In genomic region chr10:70786799-70787415, GRCh38 we compare ENCODE assay signal across 16 cellular contexts. TPM values are rescaled to one million over a fixed set of nuclear protein-coding genes. Genes with fewer than 3 reads are reported as not detected.
DNase-seq lines count a peak whose midpoint lies in the region; ATAC-seq and TF ChIP-seq lines count a peak whose summit lies in the region.
"Had no signal": no experiment of that assay in that cellular context is flagged by ENCODE, and none has a peak within 500 bp of the region (broad histone marks: within the 10 kb centered on the region; RNA-seq: fewer than 3 reads in every experiment).

No MANE protein-coding gene starts in this region.

- H3K9me3 Mint-ChIP-seq in activated naive CD4-positive, alpha-beta T cell treated with anti-CD3 and anti-CD28 coated beads for 36 hours: no peaks in the 10 kb centered on the region
- no peaks in the 10 kb centered on the region for H3K9me3 Mint-ChIP-seq in endodermal cell
- H3K9me3 Mint-ChIP-seq: activated T-helper 2 cell treated with anti-CD3 and anti-CD28 coated beads, Interferon-gamma antibody, Interleukin-2, Interleukin-4, amounts not matched to agents 10 μg/mL and 5 μg/mL and 100 μg/mL, durations not matched to agents 14 hours and 24 hours and 36 hours; GM23338 had no signal

- no peak overlapping the region for H3K27ac Mint-ChIP-seq in activated naive CD4-positive, alpha-beta T cell treated with anti-CD3 and anti-CD28 coated beads for 36 hours
- H3K27ac Mint-ChIP-seq in endodermal cell: no peak overlapping the region
- H3K27ac Mint-ChIP-seq: activated T-helper 2 cell treated with anti-CD3 and anti-CD28 coated beads, Interferon-gamma antibody, Interleukin-2, Interleukin-4, amounts not matched to agents 10 μg/mL and 5 μg/mL and 100 μg/mL, durations not matched to agents 14 hours and 24 hours and 36 hours; GM23338 had no signal

- H3K27ac ChIP-seq in endodermal cell (ENCODE audit: low read depth, low read length) (no peak overlapping the region), smooth muscle cell (ENCODE audit: low read depth) (peak overlapping the region; percentile 41)
- H3K27ac ChIP-seq: PC-9, psoas muscle had no signal

- no peaks in the 10 kb centered on the region for H3K4me1 ChIP-seq in endodermal cell (ENCODE audit: control insufficient read depth, insufficient read depth, low read length)
- no peaks in the 10 kb centered on the region for H3K4me1 ChIP-seq in smooth muscle cell (ENCODE audit: low read depth)
- H3K4me1 ChIP-seq: psoas muscle had no signal

- no peak overlapping the region for H3K9ac ChIP-seq in endodermal cell (ENCODE audit: extremely low read depth, low read length, poor library complexity, severe bottlenecking)
- no peak overlapping the region for H3K9ac ChIP-seq in smooth muscle cell (ENCODE audit: low read depth)

- DNase-seq in activated naive CD4-positive, alpha-beta T cell treated with anti-CD3 and anti-CD28 coated beads for 36 hours: peak; percentile 25
- no peak for DNase-seq in activated naive CD4-positive, alpha-beta T cell treated with Interleukin-2 at 50 U/mL for 16 hours
- peak; percentile 60 for DNase-seq in RPMI7951 (ENCODE audit: low read depth)
- DNase-seq in endodermal cell: peak; percentile 31
- DNase-seq in smooth muscle cell (lab: John Stamatoyannopoulos, UW; ENCODE audit: unreplicated experiment): no peak
- DNase-seq in SHP77 (lab: John Stamatoyannopoulos, UW): no peak
- no peak for DNase-seq in NCI-H1694 (lab: John Stamatoyannopoulos, UW)
- DNase-seq: NCI-H2171 treated with DMSO at 0.1 percent for 48 hours; PC-9; psoas muscle; stimulated activated CD4-positive, alpha-beta T cell treated with anti-CD3 and anti-CD28 coated beads, Interleukin-2, amount 100 ng/mL, for 48 hours had no signal

- H2AFZ ChIP-seq in smooth muscle cell (ENCODE audit: low read depth): no peak overlapping the region
- H2AFZ ChIP-seq: GM23338, PC-9 had no signal

- peak overlapping the region; percentile 42 for H3K4me2 ChIP-seq in smooth muscle cell
- H3K4me2 ChIP-seq: GM23338, PC-9 had no signal

- TF ChIP-seq CTCF in endodermal cell (conservative IDR thresholded peaks at IDR 0.05): no peak
- TF ChIP-seq CTCF in smooth muscle cell (IDR thresholded peaks at IDR 0.05; ENCODE audit: borderline replicate concordance, insufficient read depth, poor library complexity, severe bottlenecking): no peak

- CTCF ChIA-PET in activated naive CD4-positive, alpha-beta T cell treated with anti-CD3 and anti-CD28 coated beads for 36 hours (lab: Charles Lee): no interaction called here

- intact Hi-C loops in activated naive CD4-positive, alpha-beta T cell treated with anti-CD3 and anti-CD28 coated beads for 36 hours (cut with micrococcal nuclease): no loop called here

- H3K4me1 Mint-ChIP-seq in activated naive CD4-positive, alpha-beta T cell treated with anti-CD3 and anti-CD28 coated beads for 36 hours (ENCODE audit: low read depth): peaks cover 9% of the 10 kb centered on the region
- no peaks in the 10 kb centered on the region for H3K4me1 Mint-ChIP-seq in endodermal cell
- H3K4me1 Mint-ChIP-seq: GM23338 had no signal

- TF ChIP-seq POLR2A in GM18505 (IDR thresholded peaks at IDR 0.05; ENCODE audit: borderline replicate concordance, extremely low read depth, insufficient read depth, insufficient read length): no peak

- H3F3A ChIP-seq in smooth muscle cell (ENCODE audit: low read depth): no peaks in the 10 kb centered on the region

- H3K36me3 Mint-ChIP-seq in activated naive CD4-positive, alpha-beta T cell treated with anti-CD3 and anti-CD28 coated beads for 36 hours (ENCODE audit: low read depth): no peaks in the 10 kb centered on the region
- no peaks in the 10 kb centered on the region for H3K36me3 Mint-ChIP-seq in endodermal cell (ENCODE audit: low read depth)

- 83% methylated on average over 5 of the region's 5 CpGs; no CpG with 5 or more reads in 1 of the 2 experiments for WGBS in endodermal cell (ENCODE audit: insufficient coverage in 1 of 2, insufficient read length in 1 of 2), 2 experiments
- 17% methylated on average over 5 of the region's 5 CpGs for WGBS in smooth muscle cell (ENCODE audit: low lambda C conversion rate)

- no peaks in the 10 kb centered on the region for H3K36me3 ChIP-seq in endodermal cell (ENCODE audit: control insufficient read depth, insufficient read depth, low read length)
- no peaks in the 10 kb centered on the region for H3K36me3 ChIP-seq in smooth muscle cell (ENCODE audit: low read depth)

- no peak overlapping the region for H3K4me3 Mint-ChIP-seq in activated naive CD4-positive, alpha-beta T cell treated with anti-CD3 and anti-CD28 coated beads for 36 hours
- H3K4me3 Mint-ChIP-seq in endodermal cell: no peak overlapping the region
- H3K4me3 Mint-ChIP-seq: GM23338 had no signal

- H3K27me3 ChIP-seq in endodermal cell (ENCODE audit: control insufficient read depth, insufficient read depth, low read length, poor library complexity, severe bottlenecking): no peaks in the 10 kb centered on the region
- no peaks in the 10 kb centered on the region for H3K27me3 ChIP-seq in smooth muscle cell (ENCODE audit: low read depth)

- H4K20me1 ChIP-seq in smooth muscle cell (ENCODE audit: low read depth): no peaks in the 10 kb centered on the region

- no peak for ATAC-seq in GM18505 (IDR thresholded peaks at IDR 0.05; ENCODE audit: unreplicated experiment)
- ATAC-seq: GM23338, psoas muscle had no signal

- no peaks in the 10 kb centered on the region for H3K79me2 ChIP-seq in smooth muscle cell (ENCODE audit: low read depth)

- H3K4me3 ChIP-seq in endodermal cell (ENCODE audit: low read length) (no peak overlapping the region), smooth muscle cell (no peak overlapping the region)
- H3K4me3 ChIP-seq: GM23338, PC-9, psoas muscle had no signal

- H3K9me3 ChIP-seq in endodermal cell (ENCODE audit: control insufficient read depth, low read length) (no peaks in the 10 kb centered on the region), smooth muscle cell (replicated peaks; ENCODE audit: low read depth) (no peaks in the 10 kb centered on the region)

- H3K27me3 Mint-ChIP-seq in activated naive CD4-positive, alpha-beta T cell treated with anti-CD3 and anti-CD28 coated beads for 36 hours (ENCODE audit: low read depth): peaks cover 2% of the 10 kb centered on the region
- H3K27me3 Mint-ChIP-seq in endodermal cell (ENCODE audit: insufficient read depth): no peaks in the 10 kb centered on the region

RNA-seq across cellular contexts. Expression of gene TBATA, which starts 1.7 kb away (rescaled TPM):
- not detected for total RNA-seq in activated naive CD4-positive, alpha-beta T cell treated with anti-CD3 and anti-CD28 coated beads for 36 hours
- not detected in 2 replicates for total RNA-seq in RPMI7951 (2014; rRNA removed; shearing (Covaris generic))
- total RNA-seq in endodermal cell (not detected), smooth muscle cell (not detected in 2 replicates)
- not detected for polyA plus RNA-seq in endodermal cell (2013, experiment 1 of 2)
- polyA plus RNA-seq in endodermal cell (2013, experiment 2 of 2): not detected
- not detected in 2 replicates for polyA plus RNA-seq in smooth muscle cell
- total RNA-seq: activated T-helper 2 cell treated with anti-CD3 and anti-CD28 coated beads, Interferon-gamma antibody, Interleukin-2, Interleukin-4, amounts not matched to agents 10 μg/mL and 5 μg/mL and 100 μg/mL, durations not matched to agents 14 hours and 24 hours and 36 hours; cerebellum; GM23338; mononuclear cell; PC-9; psoas muscle had no signal
- polyA plus RNA-seq: GM23338, psoas muscle had no signal

RNA-seq across cellular contexts. Expression of gene SGPL1, which starts 28.8 kb away (rescaled TPM):
- 10 to 100 TPM; 14.8 to 17.2 TPM for total RNA-seq in activated naive CD4-positive, alpha-beta T cell treated with anti-CD3 and anti-CD28 coated beads for 36 hours
- 14.1 and 23.0 TPM in 2 replicates for total RNA-seq in RPMI7951 (2014; rRNA removed; shearing (Covaris generic))
- total RNA-seq in endodermal cell (100 to 1,000 TPM in 1 of 2 donors, 10 to 100 TPM in 1; 95.4 to 103 TPM), smooth muscle cell (41.1 and 52.0 TPM in 2 replicates)
- 47.6 TPM for polyA plus RNA-seq in endodermal cell (2013, experiment 1 of 2)
- polyA plus RNA-seq in endodermal cell (2013, experiment 2 of 2): 46.7 TPM
- 20.0 and 35.2 TPM in 2 replicates for polyA plus RNA-seq in smooth muscle cell

Comparison
In these comparisons a context has a peak if more than half of its experiments do, and no peak if none do; other contexts are left out.
1. DNase-seq: peak in activated naive CD4-positive, alpha-beta T cell treated with anti-CD3 and anti-CD28 coated beads for 36 hours (single experiment), RPMI7951 (single experiment) and endodermal cell (single experiment); none in activated naive CD4-positive, alpha-beta T cell treated with Interleukin-2 at 50 U/mL for 16 hours (single experiment), smooth muscle cell (single experiment), SHP77 (0 of 2) and NCI-H1694 (single experiment).